Comparison of ENCODE assay signal across 11 cellular contexts in genomic region chr16:85465328-85466307, GRCh38.
DNase-seq lines count a peak whose midpoint lies in the region; ATAC-seq and TF ChIP-seq lines count a peak whose summit lies in the region.
"Had no signal": no experiment of that assay in that cellular context is flagged by ENCODE, and none has a peak within 500 bp of the region (broad histone marks: within the 10 kb centered on the region; RNA-seq: fewer than 3 reads in every experiment).

No MANE protein-coding gene starts in this region.

- H3K27me3 Mint-ChIP-seq in activated T-helper 1 cell treated with anti-CD3 and anti-CD28 coated beads, Interleukin-12 subunit alpha, Interleukin-12 subunit beta, Interleukin-2, Interleukin-4 antibody, amounts not matched to agents 30 ng/mL and 10 ng/mL and 1 ng/mL, durations not matched to agents 14 hours and 24 hours and 36 hours (ENCODE audit: insufficient read depth), result peaks cover 19% of the 10 kb centered on the region

- no peaks in the 10 kb centered on the region for H3K36me3 Mint-ChIP-seq in activated T-helper 1 cell treated with anti-CD3 and anti-CD28 coated beads, Interleukin-12 subunit alpha, Interleukin-12 subunit beta, Interleukin-2, Interleukin-4 antibody, amounts not matched to agents 30 ng/mL and 10 ng/mL and 1 ng/mL, durations not matched to agents 14 hours and 24 hours and 36 hours (ENCODE audit: low read depth)

- no peak overlapping the region for H3K27ac ChIP-seq in fibroblast of lung (ENCODE audit: insufficient read depth, low read length)
- H3K27ac ChIP-seq: HL-60, neutrophil had no signal

- no peak for TF ChIP-seq CTCF in fibroblast of lung (conservative IDR thresholded peaks at IDR 0.05 in 1 of 2, IDR thresholded peaks at IDR 0.05 in 1 of 2; ENCODE audit: low read depth in 1 of 2, low read length in 2 of 2)

- no peak overlapping the region for H3K9ac ChIP-seq in fibroblast of lung (ENCODE audit: insufficient read depth, low read length)

- peaks cover 15% of the 10 kb centered on the region for H3K4me1 ChIP-seq in fibroblast of lung (ENCODE audit: control insufficient read depth, extremely low read depth, insufficient read depth, low read length)

- no peaks in the 10 kb centered on the region for H3K27me3 ChIP-seq in fibroblast of lung (ENCODE audit: control insufficient read depth, insufficient read depth, low read length)

- H2AFZ ChIP-seq in fibroblast of lung (ENCODE audit: low read length), result no peak overlapping the region

- DNase-seq in DMS53 treated with DMSO at 0.1 percent for 48 hours (lab: John Stamatoyannopoulos, UW; ENCODE audit: unreplicated experiment) (peak; percentile 67), NCI-H226 (peak; percentile 28), fibroblast of lung (ENCODE audit: low read depth in 2 of 2) (peak; percentile 58 to 67), non-pigmented ciliary epithelial cell (ENCODE audit: low read depth) (peak; percentile 10), T-helper 9 cell (no peak), foreskin melanocyte (no peak)
- no peak for DNase-seq in activated T-helper 1 cell treated with anti-CD3 and anti-CD28 coated beads, Interleukin-12 subunit alpha, Interleukin-12 subunit beta, Interleukin-2, Interleukin-4 antibody, amounts not matched to agents 30 ng/mL and 10 ng/mL and 1 ng/mL, durations not matched to agents 14 hours and 24 hours and 36 hours (ENCODE audit: low spot score)
- DNase-seq: activated CD4-positive, alpha-beta T cell treated with anti-CD3 and anti-CD28 coated beads for 4 hours had no signal

- no peak for ATAC-seq in GM21825 (IDR thresholded peaks at IDR 0.05; ENCODE audit: unreplicated experiment)

- no peaks in the 10 kb centered on the region for H3K9me3 Mint-ChIP-seq in activated T-helper 1 cell treated with anti-CD3 and anti-CD28 coated beads, Interleukin-12 subunit alpha, Interleukin-12 subunit beta, Interleukin-2, Interleukin-4 antibody, amounts not matched to agents 30 ng/mL and 10 ng/mL and 1 ng/mL, durations not matched to agents 14 hours and 24 hours and 36 hours

- H3K4me3 Mint-ChIP-seq in activated T-helper 1 cell treated with anti-CD3 and anti-CD28 coated beads, Interleukin-12 subunit alpha, Interleukin-12 subunit beta, Interleukin-2, Interleukin-4 antibody, amounts not matched to agents 30 ng/mL and 10 ng/mL and 1 ng/mL, durations not matched to agents 14 hours and 24 hours and 36 hours, result no peak overlapping the region

- H3K4me1 Mint-ChIP-seq in activated T-helper 1 cell treated with anti-CD3 and anti-CD28 coated beads, Interleukin-12 subunit alpha, Interleukin-12 subunit beta, Interleukin-2, Interleukin-4 antibody, amounts not matched to agents 30 ng/mL and 10 ng/mL and 1 ng/mL, durations not matched to agents 14 hours and 24 hours and 36 hours (ENCODE audit: low read depth), result no peaks in the 10 kb centered on the region

- no peak overlapping the region for H3K27ac Mint-ChIP-seq in activated T-helper 1 cell treated with anti-CD3 and anti-CD28 coated beads, Interleukin-12 subunit alpha, Interleukin-12 subunit beta, Interleukin-2, Interleukin-4 antibody, amounts not matched to agents 30 ng/mL and 10 ng/mL and 1 ng/mL, durations not matched to agents 14 hours and 24 hours and 36 hours

- H4K20me1 ChIP-seq in fibroblast of lung (ENCODE audit: control insufficient read depth, extremely low read depth, insufficient read depth, low read length), result peaks cover 2% of the 10 kb centered on the region

- no peaks in the 10 kb centered on the region for H3K9me3 ChIP-seq in fibroblast of lung (ENCODE audit: control insufficient read depth, insufficient read depth, low read depth, low read length)
- H3K9me3 ChIP-seq: neutrophil had no signal

- no peaks in the 10 kb centered on the region for H3K79me2 ChIP-seq in fibroblast of lung (ENCODE audit: control insufficient read depth, insufficient read depth, low read length)

- no peaks in the 10 kb centered on the region for H3K36me3 ChIP-seq in fibroblast of lung (ENCODE audit: control insufficient read depth, insufficient read depth, low read length)
- H3K36me3 ChIP-seq: neutrophil had no signal

- H3K4me2 ChIP-seq in fibroblast of lung (ENCODE audit: extremely low read depth, insufficient read depth, low read length), result no peak overlapping the region

- intact Hi-C loops in activated T-helper 1 cell treated with anti-CD3 and anti-CD28 coated beads, Interleukin-12 subunit alpha, Interleukin-12 subunit beta, Interleukin-2, Interleukin-4 antibody, amounts not matched to agents 30 ng/mL and 10 ng/mL and 1 ng/mL, durations not matched to agents 14 hours and 24 hours and 36 hours (cut with micrococcal nuclease), result no loop called here

- H3K4me3 ChIP-seq in fibroblast of lung (replicated peaks in 1 of 4; ENCODE audit: control extremely low read depth in 1 of 4, insufficient read depth in 1 of 4, low read depth in 3 of 4, low read length in 4 of 4), result no peak overlapping the region

Comparison
In these comparisons a context has a peak if more than half of its experiments do, and no peak if none do; other contexts are left out.
1. DNase-seq: peak in DMS53 treated with DMSO at 0.1 percent for 48 hours (single experiment), NCI-H226 (single experiment), fibroblast of lung (2 of 2) and non-pigmented ciliary epithelial cell (single experiment); none in T-helper 9 cell (single experiment), foreskin melanocyte (single experiment) and activated T-helper 1 cell treated with anti-CD3 and anti-CD28 coated beads, Interleukin-12 subunit alpha, Interleukin-12 subunit beta, Interleukin-2, Interleukin-4 antibody, amounts not matched to agents 30 ng/mL and 10 ng/mL and 1 ng/mL, durations not matched to agents 14 hours and 24 hours and 36 hours (single experiment).